1 cellular context compared by ENCODE assay signal in the genomic region with DNA sequence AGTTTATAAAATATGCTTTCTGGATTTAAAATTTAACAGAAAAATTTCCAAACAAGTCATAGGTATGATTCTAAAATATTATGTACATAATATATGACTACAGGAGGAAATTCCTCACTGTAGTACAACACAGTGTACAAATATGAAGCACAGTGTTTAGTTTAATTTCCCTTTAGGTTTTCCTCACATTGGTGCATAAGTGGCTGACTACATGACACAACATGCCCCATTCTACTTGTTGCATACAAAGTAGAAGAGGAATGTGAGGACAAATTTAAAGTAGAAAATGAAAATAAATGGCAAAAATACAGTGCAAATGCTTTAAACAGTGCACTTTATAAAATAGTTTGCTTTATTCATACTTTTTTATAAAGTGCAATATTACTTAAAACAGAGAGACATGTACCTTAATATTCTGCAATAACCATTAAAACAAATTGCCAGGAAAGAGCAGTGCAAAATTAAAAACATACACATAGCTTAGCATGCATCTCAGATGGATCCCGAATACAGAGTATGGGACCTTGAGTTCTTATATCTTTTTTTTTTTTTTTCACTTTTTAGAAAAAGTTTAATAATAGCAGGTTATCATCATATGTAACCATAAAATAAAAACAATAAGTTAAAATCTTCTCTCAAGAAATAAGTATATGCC.
TF ChIP-seq lines count a peak whose summit lies in the region.

No MANE protein-coding gene starts in this region.

TF ChIP-seq in A549, 52 proteins besides CTCF, POLR2A, EP300 and RAD21 (continued from another document):
- TF ChIP-seq, protein P1, sequence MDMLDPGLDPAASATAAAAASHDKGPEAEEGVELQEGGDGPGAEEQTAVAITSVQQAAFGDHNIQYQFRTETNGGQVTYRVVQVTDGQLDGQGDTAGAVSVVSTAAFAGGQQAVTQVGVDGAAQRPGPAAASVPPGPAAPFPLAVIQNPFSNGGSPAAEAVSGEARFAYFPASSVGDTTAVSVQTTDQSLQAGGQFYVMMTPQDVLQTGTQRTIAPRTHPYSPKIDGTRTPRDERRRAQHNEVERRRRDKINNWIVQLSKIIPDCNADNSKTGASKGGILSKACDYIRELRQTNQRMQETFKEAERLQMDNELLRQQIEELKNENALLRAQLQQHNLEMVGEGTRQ (IDR thresholded peaks at IDR 0.05): no peak
- TF ChIP-seq JUNB (IDR thresholded peaks at IDR 0.05): no peak
